1 cellular context compared by ENCODE assay signal in genomic region chr7:140310337-140311002, GRCh38.
TF ChIP-seq lines count a peak whose summit lies in the region.

No MANE protein-coding gene starts in this region.

TF ChIP-seq in HepG2, 621 proteins besides CTCF, POLR2A, EP300 and RAD21 (continued from another document and continues in another):
- TF ChIP-seq ETS1 (CRISPR knock-in tag; IDR thresholded peaks at IDR 0.05) (no peak), ZNF225 (CRISPR knock-in tag; IDR thresholded peaks at IDR 0.05) (no peak), ZNF281 (CRISPR knock-in tag; IDR thresholded peaks at IDR 0.05; ENCODE audit: borderline replicate concordance) (no peak), CBFB (CRISPR knock-in tag; IDR thresholded peaks at IDR 0.05) (no peak), MEIS2 (CRISPR knock-in tag; IDR thresholded peaks at IDR 0.05) (no peak), ZNF780A (CRISPR knock-in tag; IDR thresholded peaks at IDR 0.05) (no peak), TBX3 (IDR thresholded peaks at IDR 0.05; ENCODE audit: borderline replicate concordance) (peak; percentile 43; the same call in 1 of the 2 replicates), GATAD2A (CRISPR knock-in tag; IDR thresholded peaks at IDR 0.05) (peak; percentile 86), CBX2 (IDR thresholded peaks at IDR 0.05; ENCODE audit: low read depth, low read length) (no peak), CBX2 (CRISPR knock-in tag; IDR thresholded peaks at IDR 0.05; ENCODE audit: low read depth) (no peak), BCL6 (CRISPR knock-in tag; IDR thresholded peaks at IDR 0.05) (peak; percentile 51), ZSCAN30 (CRISPR knock-in tag; IDR thresholded peaks at IDR 0.05) (no peak), HOXA7 (CRISPR knock-in tag; IDR thresholded peaks at IDR 0.05) (no peak), TBL1XR1 (IDR thresholded peaks at IDR 0.05; ENCODE audit: borderline replicate concordance, low read length, partially characterized antibody) (no peak), JUND (CRISPR knock-in tag; IDR thresholded peaks at IDR 0.05) (no peak), ZFP1 (CRISPR knock-in tag; IDR thresholded peaks at IDR 0.05) (no peak), KDM1A (CRISPR knock-in tag; IDR thresholded peaks at IDR 0.05) (no peak), PAXIP1 (CRISPR knock-in tag; conservative IDR thresholded peaks at IDR 0.05) (peak; percentile 72), ZBTB40 (IDR thresholded peaks at IDR 0.05) (no peak), ZBTB40 (CRISPR knock-in tag; IDR thresholded peaks at IDR 0.05) (no peak), HMGA1 (CRISPR knock-in tag; conservative IDR thresholded peaks at IDR 0.05) (no peak), ZNF749 (CRISPR knock-in tag; IDR thresholded peaks at IDR 0.05; ENCODE audit: borderline replicate concordance) (no peak), MAX (IDR thresholded peaks at IDR 0.05) (peak; percentile 21; the same call in 1 of the 2 replicates), SP5 (CRISPR knock-in tag; IDR thresholded peaks at IDR 0.05; ENCODE audit: borderline replicate concordance, low read depth) (no peak), ZNF207 (IDR thresholded peaks at IDR 0.05; ENCODE audit: borderline replicate concordance) (no peak), ZHX2 (IDR thresholded peaks at IDR 0.05; ENCODE audit: low read depth) (no peak), ZHX2 (CRISPR knock-in tag; IDR thresholded peaks at IDR 0.05; ENCODE audit: borderline replicate concordance) (no peak), ZBTB7B (CRISPR knock-in tag; IDR thresholded peaks at IDR 0.05) (0 out of 2 replicates have a peak, but pooled peaks have one; percentile 25), ASH2L (IDR thresholded peaks at IDR 0.05; ENCODE audit: insufficient read length, low read depth, low read length) (peak; percentile 31), FOXP4 (CRISPR knock-in tag; IDR thresholded peaks at IDR 0.05) (peak; percentile 77), PHF20 (CRISPR knock-in tag; IDR thresholded peaks at IDR 0.05) (no peak), NRL (CRISPR knock-in tag; IDR thresholded peaks at IDR 0.05; ENCODE audit: borderline replicate concordance) (no peak), ISL2 (CRISPR knock-in tag; IDR thresholded peaks at IDR 0.05) (peak; percentile 73)
